11 cellular contexts compared by ENCODE assay signal in the genomic region with DNA sequence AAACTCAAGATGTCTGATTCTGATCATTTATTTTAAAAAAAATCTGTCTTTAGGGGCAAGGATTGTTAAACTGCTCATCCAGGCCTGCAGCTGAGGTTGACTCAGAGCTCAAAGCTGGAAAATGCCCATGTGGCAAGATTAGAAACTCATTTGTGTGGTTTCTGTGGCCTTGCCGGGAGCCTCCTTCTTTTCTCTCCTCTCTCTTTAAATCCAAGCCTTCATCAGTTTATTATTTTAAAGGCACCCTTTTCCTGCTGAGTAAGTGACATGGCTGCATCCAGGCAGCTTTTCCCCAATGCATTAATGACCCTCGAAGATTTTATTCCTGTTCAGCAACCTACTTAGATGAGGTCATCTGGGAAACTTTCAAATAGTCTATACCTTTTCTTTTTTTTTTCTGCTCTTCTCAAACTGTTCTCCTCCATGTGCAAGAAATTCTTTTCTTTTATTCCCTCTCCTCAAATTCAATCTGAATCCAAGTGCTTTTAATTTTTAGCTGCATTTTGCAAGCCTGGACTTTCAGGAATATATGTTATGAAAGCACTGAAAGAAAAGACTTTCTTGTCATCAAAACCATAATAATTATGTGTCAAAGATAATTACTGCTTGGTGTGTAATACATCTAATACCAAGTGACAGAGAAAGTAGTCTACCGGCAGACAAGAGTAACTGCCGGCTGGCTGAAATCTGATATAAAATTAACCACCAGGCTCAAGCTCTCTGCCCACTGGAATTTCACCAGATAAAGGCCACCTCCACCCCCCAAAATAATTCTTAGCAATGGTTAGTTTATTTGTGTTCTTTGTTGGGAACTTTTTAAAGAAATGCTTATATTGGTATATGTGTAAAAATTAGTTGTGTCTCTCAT.
DNase-seq lines count a peak whose midpoint lies in the region; ATAC-seq and TF ChIP-seq lines count a peak whose summit lies in the region.
"Had no signal": no experiment of that assay in that cellular context is flagged by ENCODE, and none has a peak within 500 bp of the region (broad histone marks: within the 10 kb centered on the region; RNA-seq: fewer than 3 reads in every experiment).

No MANE protein-coding gene starts in this region.

- ATAC-seq in HG03378 (IDR thresholded peaks at IDR 0.05; ENCODE audit: unreplicated experiment): no peak
- no peak for ATAC-seq in GM19395 (IDR thresholded peaks at IDR 0.05; ENCODE audit: unreplicated experiment)
- ATAC-seq: CD8-positive, alpha-beta T cell had no signal

- no peak overlapping the region for H3K4me3 ChIP-seq in osteoblast (ENCODE audit: insufficient read depth, low read length)
- H3K4me3 ChIP-seq: PC-9 had no signal

- no peaks in the 10 kb centered on the region for H3K79me2 ChIP-seq in osteoblast (ENCODE audit: insufficient read depth, low read length)

- no peaks in the 10 kb centered on the region for H4K20me1 ChIP-seq in osteoblast (ENCODE audit: insufficient read depth, low read length)

- H2AFZ ChIP-seq in osteoblast (ENCODE audit: low read length): no peak overlapping the region
- H2AFZ ChIP-seq: PC-9 had no signal

- DNase-seq in EH (ENCODE audit: low read depth) (peak; percentile 90), NCI-H69 (lab: John Stamatoyannopoulos, UW) (peak; percentile 83), dedifferentiated amniotic fluid mesenchymal stem cell (ENCODE audit: extremely low spot score) (peak; percentile 62), osteoblast (ENCODE audit: insufficient read length, low spot score, missing footprints) (peak; percentile 58), OCI-M2 (lab: John Stamatoyannopoulos, UW; ENCODE audit: unreplicated experiment) (no peak), T-helper 1 cell (no peak)
- DNase-seq: CD8-positive, alpha-beta T cell; occipital lobe had no signal

- H3K27me3 ChIP-seq in osteoblast (ENCODE audit: insufficient read depth, low read length): no peaks in the 10 kb centered on the region

- H3K9me3 ChIP-seq in osteoblast (ENCODE audit: low read depth, low read length): no peaks in the 10 kb centered on the region

- TF ChIP-seq CTCF in osteoblast (IDR thresholded peaks at IDR 0.05; ENCODE audit: extremely low read depth, low read depth, low read length): no peak

- no peaks in the 10 kb centered on the region for H3K36me3 ChIP-seq in osteoblast (ENCODE audit: insufficient read depth, low read length)

- H3K27ac ChIP-seq in osteoblast (ENCODE audit: low read depth, low read length): peak overlapping the region; percentile 89
- H3K27ac ChIP-seq: PC-9 had no signal

- H3K4me1 ChIP-seq in osteoblast (ENCODE audit: insufficient read depth, low read length): peaks cover 57% of the 10 kb centered on the region

- H3K4me2 ChIP-seq in osteoblast (ENCODE audit: insufficient read depth, low read length): peak overlapping the region; percentile 75
- H3K4me2 ChIP-seq: PC-9 had no signal

Comparison
In these comparisons a context has a peak if more than half of its experiments do, and no peak if none do; other contexts are left out.
1. DNase-seq: peak in EH (single experiment), NCI-H69 (single experiment), dedifferentiated amniotic fluid mesenchymal stem cell (single experiment) and osteoblast (single experiment); none in OCI-M2 (single experiment) and T-helper 1 cell (0 of 5).